ENCODE assay signal across 8 cellular contexts in the genomic region with DNA sequence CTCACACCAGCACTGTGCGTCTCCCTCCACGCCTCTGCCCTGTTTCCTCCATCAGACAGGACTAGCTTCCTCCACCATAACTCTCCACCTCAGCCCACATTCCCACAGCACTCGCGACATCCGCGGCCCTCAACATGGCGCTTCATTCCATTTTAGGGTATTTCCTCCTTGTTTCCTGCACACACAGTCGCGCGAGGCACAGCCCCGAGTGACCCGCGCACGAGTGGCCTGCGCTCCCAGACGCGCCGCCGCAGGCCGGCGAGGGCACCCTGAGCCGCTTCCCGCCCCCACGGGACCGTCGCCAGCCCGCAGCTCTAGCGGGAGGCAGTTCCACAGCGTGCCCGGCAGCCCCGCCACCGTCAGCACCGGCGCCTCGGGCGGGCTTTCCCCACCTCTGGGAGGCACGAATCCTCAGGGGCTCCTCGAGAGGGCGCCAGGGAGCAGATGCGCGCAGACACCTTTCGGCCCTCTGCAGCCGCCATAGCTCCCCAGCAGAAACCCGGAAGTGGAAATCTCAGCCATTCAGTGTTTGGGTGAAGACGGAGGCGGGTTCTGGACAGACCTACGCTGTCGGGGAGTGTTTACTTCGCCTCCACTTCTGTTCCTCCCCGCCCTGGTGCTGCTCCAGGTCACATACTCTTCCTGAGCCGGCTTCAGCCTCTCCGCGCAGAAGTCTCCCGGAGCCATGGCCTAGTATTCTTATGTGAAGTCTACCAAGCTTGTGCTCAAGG.
DNase-seq lines count a peak whose midpoint lies in the region; ATAC-seq, FAIRE-seq and TF ChIP-seq lines count a peak whose summit lies in the region.
"Not testable (repeated sequence)": the region's sequence is repeated elsewhere in the genome, so short reads cannot be mapped to it uniquely, and the experiment has no call there.

No MANE protein-coding gene starts in this region.

- TF ChIP-seq CTCF in RWPE2 (IDR thresholded peaks at IDR 0.05; ENCODE audit: poor library complexity, severe bottlenecking) = peak; percentile 73

- H3K4me3 ChIP-seq in BLaER1 = peak overlapping the region; percentile 86
- H3K4me3 ChIP-seq in RWPE2 (ENCODE audit: severe bottlenecking) = peak overlapping the region; percentile 91
- H3K4me3 ChIP-seq in mucosa of stomach (ENCODE audit: low read length) = peak overlapping the region; percentile 99

- DNase-seq in GM19239 (ENCODE audit: insufficient read length, low spot score) (peak; percentile 59), RWPE2 (ENCODE audit: low spot score) (peak; percentile 95), fibroblast of the conjunctiva (ENCODE audit: low read depth) (peak; percentile 97)
- peak; percentile 96 for DNase-seq in activated naive CD4-positive, alpha-beta T cell treated with Interleukin-2 at 50 U/mL for 16 hours
- DNase-seq in stimulated activated CD4-positive, alpha-beta T cell treated with anti-CD3 and anti-CD28 coated beads, TNF-alpha, amount 100 ng/mL, for 48 hours (ENCODE audit: low read depth in 3 of 3) = peak; percentile 87 to 97 (median 96)

- H3K9me3 ChIP-seq in BLaER1; RWPE2 (ENCODE audit: severe bottlenecking); mucosa of stomach (ENCODE audit: control insufficient read depth, low read length): not testable (repeated sequence)

- H3K27ac ChIP-seq in BLaER1 (peak overlapping the region; percentile 87), RWPE2 (ENCODE audit: poor library complexity, severe bottlenecking) (peak overlapping the region; percentile 32)

- H3K4me1 ChIP-seq in BLaER1 = peaks cover 24% of the 10 kb centered on the region; the same call in 1 of the 2 replicates
- H3K4me1 ChIP-seq in RWPE2 (ENCODE audit: insufficient read depth, poor library complexity, severe bottlenecking); mucosa of stomach (ENCODE audit: control insufficient read depth, insufficient read depth, low read length): not testable (repeated sequence)

- H3K4me2 ChIP-seq in BLaER1 = peak overlapping the region; percentile 83

- peak overlapping the region; percentile 94 for H3K9ac ChIP-seq in BLaER1
- peak overlapping the region; percentile 99 for H3K9ac ChIP-seq in mucosa of stomach (ENCODE audit: low read length)

- peaks cover 14% of the 10 kb centered on the region for H3K36me3 ChIP-seq in BLaER1
- H3K36me3 ChIP-seq in RWPE2 (ENCODE audit: low read depth); mucosa of stomach (ENCODE audit: control insufficient read depth, insufficient read depth, low read length): not testable (repeated sequence)

- not testable (repeated sequence) for FAIRE-seq in GM19239 (lab: Jason Lieb, UNC)

- peak; percentile 100 for ATAC-seq in HG03097 (IDR thresholded peaks at IDR 0.05; ENCODE audit: low FRiP score, unreplicated experiment)
- peak; percentile 100 for ATAC-seq in RWPE2 (ENCODE audit: low read depth)

- not testable (repeated sequence) for H4K20me1 ChIP-seq in BLaER1

- not testable (repeated sequence) for H3K27me3 ChIP-seq in BLaER1; RWPE2 (ENCODE audit: insufficient read depth, poor library complexity, severe bottlenecking); mucosa of stomach (ENCODE audit: control insufficient read depth, insufficient read depth, low read length)

Comparison
In these comparisons a context has a peak if more than half of its experiments do, and no peak if none do; other contexts are left out.
1. Peak in every context shown above with its lines: DNase-seq, ATAC-seq, H3K4me3 ChIP-seq and H3K27ac ChIP-seq.